ENCODE assay signal across 7 cellular contexts in genomic region chr7:51085034-51085692, GRCh38.
"Had no signal": no experiment of that assay in that cellular context is flagged by ENCODE, and none has a peak within 500 bp of the region (broad histone marks: within the 10 kb centered on the region; RNA-seq: fewer than 3 reads in every experiment).

No MANE protein-coding gene starts in this region.

- ATAC-seq: HCT116, K562 had no signal

- H3K27ac Mint-ChIP-seq: HFFc6 had no signal

- H3K36me3 ChIP-seq: HAP-1 had no signal

- H3K27ac ChIP-seq: GM23248 had no signal

- H2AFZ ChIP-seq: GM23248 had no signal

- H3K9me3 Mint-ChIP-seq: HFFc6 had no signal

- DNase-seq: GM23248, HFFc6, IMR-90, KG1 had no signal

- H3K4me3 ChIP-seq: GM23248, HAP-1, K562 had no signal

- H3K4me3 Mint-ChIP-seq: HFFc6 had no signal
